In the genomic region with DNA sequence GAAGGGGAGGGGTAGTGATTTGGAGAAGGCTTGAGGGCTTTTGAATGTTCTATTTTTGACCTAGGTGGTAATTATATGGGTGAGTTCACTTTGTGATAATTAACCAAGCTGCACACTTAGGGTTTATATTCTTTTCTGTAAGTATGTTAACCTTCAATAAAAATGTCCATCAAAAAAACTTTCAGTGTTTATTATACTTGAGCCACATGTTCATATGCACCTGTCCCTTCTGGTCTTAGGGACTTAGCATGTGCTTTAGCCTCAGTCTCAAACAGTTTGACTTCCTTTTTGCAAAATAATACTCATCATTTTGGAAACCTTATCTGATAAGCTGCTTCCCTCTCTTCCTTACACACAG, we compare ENCODE assay signal across 16 cellular contexts. TPM values are rescaled to one million over a fixed set of nuclear protein-coding genes. Genes with fewer than 3 reads are reported as not detected.
DNase-seq lines count a peak whose midpoint lies in the region; ATAC-seq, FAIRE-seq and TF ChIP-seq lines count a peak whose summit lies in the region.
"Had no signal": no experiment of that assay in that cellular context is flagged by ENCODE, and none has a peak within 500 bp of the region (broad histone marks: within the 10 kb centered on the region; RNA-seq: fewer than 3 reads in every experiment).

No MANE protein-coding gene starts in this region.

- H3K9me3 ChIP-seq in kidney (ENCODE audit: control insufficient read depth in 1 of 2, low read length in 2 of 2) (no peaks in the 10 kb centered on the region), suprapubic skin (no peaks in the 10 kb centered on the region), endodermal cell (ENCODE audit: control insufficient read depth, low read length) (no peaks in the 10 kb centered on the region)

- no peak for TF ChIP-seq POLR2A in suprapubic skin (IDR thresholded peaks at IDR 0.05)

- DNase-seq in NCI-H69 (lab: John Stamatoyannopoulos, UW) (peak; percentile 83), kidney (no peak), suprapubic skin (ENCODE audit: low spot score in 2 of 2) (no peak), germinal center (ENCODE audit: low spot score) (no peak), amniotic stem cell (lab: John Stamatoyannopoulos, UW) (no peak), endodermal cell (no peak)
- DNase-seq: activated T-cell treated with anti-CD3 and anti-CD28 coated beads, Interleukin-2, amount 50 U/mL, for 4 hours; central memory CD4-positive, alpha-beta T cell; COR-L47; immature natural killer cell; NCI-H2227 treated with DMSO at 0.1 percent for 48 hours; stimulated activated CD4-positive, alpha-beta T cell treated with anti-CD3 and anti-CD28 coated beads, Interleukin-12 subunit alpha, Interleukin-12 subunit beta, amount 100 ng/mL, for 4 hours had no signal

- H3K27ac Mint-ChIP-seq in endodermal cell, result no peak overlapping the region
- H3K27ac Mint-ChIP-seq: immature natural killer cell; natural killer cell treated with Interleukin-12 subunit alpha and Interleukin-12 subunit beta and Interleukin-15 and Interleukin-18, amount 100 ng/mL, for 72 hours; WTC11 had no signal

- no peak overlapping the region for H3K4me3 Mint-ChIP-seq in endodermal cell
- H3K4me3 Mint-ChIP-seq: activated T-cell treated with anti-CD3 and anti-CD28 coated beads, Interleukin-2, amount 50 U/mL, for 4 hours; immature natural killer cell; natural killer cell treated with Interleukin-12 subunit alpha and Interleukin-12 subunit beta and Interleukin-15 and Interleukin-18, amount 100 ng/mL, for 72 hours; WTC11 had no signal

- no peak for TF ChIP-seq EP300 in suprapubic skin (IDR thresholded peaks at IDR 0.05)

- no peaks in the 10 kb centered on the region for H3K27me3 Mint-ChIP-seq in endodermal cell (ENCODE audit: insufficient read depth)
- H3K27me3 Mint-ChIP-seq: natural killer cell treated with Interleukin-12 subunit alpha and Interleukin-12 subunit beta and Interleukin-15 and Interleukin-18, amount 100 ng/mL, for 72 hours had no signal

- no peaks in the 10 kb centered on the region for H3K9me3 Mint-ChIP-seq in endodermal cell
- H3K9me3 Mint-ChIP-seq: immature natural killer cell; natural killer cell treated with Interleukin-12 subunit alpha and Interleukin-12 subunit beta and Interleukin-15 and Interleukin-18, amount 100 ng/mL, for 72 hours; WTC11 had no signal

- H3K9ac ChIP-seq in kidney (ENCODE audit: low read length in 2 of 2) (no peak overlapping the region), endodermal cell (ENCODE audit: extremely low read depth, low read length, poor library complexity, severe bottlenecking) (no peak overlapping the region)

- no peak for TF ChIP-seq CTCF in kidney (IDR thresholded peaks at IDR 0.05; ENCODE audit: borderline replicate concordance, extremely low read depth, insufficient read depth)
- no peak for TF ChIP-seq CTCF in suprapubic skin (IDR thresholded peaks at IDR 0.05)
- TF ChIP-seq CTCF in endodermal cell (conservative IDR thresholded peaks at IDR 0.05), result no peak

- no peaks in the 10 kb centered on the region for H3K27me3 ChIP-seq in suprapubic skin
- no peaks in the 10 kb centered on the region for H3K27me3 ChIP-seq in endodermal cell (ENCODE audit: control insufficient read depth, insufficient read depth, low read length, poor library complexity, severe bottlenecking)

- peak; percentile 20 for ATAC-seq in GM19463 (IDR thresholded peaks at IDR 0.05; ENCODE audit: unreplicated experiment)
- ATAC-seq: activated T-cell treated with anti-CD3 and anti-CD28 coated beads, Interleukin-2, amount 50 U/mL, for 4 hours; HCT116; natural killer cell treated with Interleukin-12 subunit alpha and Interleukin-12 subunit beta and Interleukin-15 and Interleukin-18, amount 100 ng/mL, for 72 hours; WTC11 had no signal

- H3K4me1 ChIP-seq in kidney (ENCODE audit: control insufficient read depth in 1 of 2, insufficient read depth in 1 of 2, low read depth in 1 of 2, low read length in 2 of 2) (peaks cover 33 to 39% of the 10 kb centered on the region in 2 donors), suprapubic skin (peaks cover 39% of the 10 kb centered on the region), endodermal cell (ENCODE audit: control insufficient read depth, insufficient read depth, low read length) (no peaks in the 10 kb centered on the region)

- H3K27ac ChIP-seq in kidney (ENCODE audit: low read depth in 2 of 2, low read length in 2 of 2), result peak overlapping the region; percentile 49 to 87
- H3K27ac ChIP-seq in suprapubic skin, result peak overlapping the region; percentile 32
- no peak overlapping the region for H3K27ac ChIP-seq in endodermal cell (ENCODE audit: low read depth, low read length)

- intact Hi-C loops in kidney (cut with DNase I), result no loop called here

- FAIRE-seq in kidney (lab: Jason Lieb, UNC), result no peak

- no peaks in the 10 kb centered on the region for H3K36me3 Mint-ChIP-seq in endodermal cell (ENCODE audit: low read depth)
- H3K36me3 Mint-ChIP-seq: immature natural killer cell; natural killer cell treated with Interleukin-12 subunit alpha and Interleukin-12 subunit beta and Interleukin-15 and Interleukin-18, amount 100 ng/mL, for 72 hours; WTC11 had no signal

- H3K4me3 ChIP-seq in kidney (ENCODE audit: low read length in 2 of 2) (no peak overlapping the region), suprapubic skin (no peak overlapping the region), endodermal cell (ENCODE audit: low read length) (no peak overlapping the region)

- no peaks in the 10 kb centered on the region for H3K36me3 ChIP-seq in kidney (ENCODE audit: control insufficient read depth in 1 of 2, insufficient read depth in 2 of 2, low read length in 2 of 2)
- H3K36me3 ChIP-seq in suprapubic skin, result no peaks in the 10 kb centered on the region
- no peaks in the 10 kb centered on the region for H3K36me3 ChIP-seq in endodermal cell (ENCODE audit: control insufficient read depth, insufficient read depth, low read length)

- peaks cover 25% of the 10 kb centered on the region for H3K4me1 Mint-ChIP-seq in endodermal cell

RNA-seq across cellular contexts. Expression of a gene that starts 28.4 kb away (rescaled TPM):
- total RNA-seq in kidney (37.5 TPM), suprapubic skin (10 to 100 TPM; 15.3 to 48.5 (median 19.0) TPM), endodermal cell (10 to 100 TPM; 14.8 to 15.2 TPM)
- polyA plus RNA-seq in kidney (ENCODE audit: insufficient read depth, low read depth, low replicate concordance), result 20.3 TPM
- 4.8 TPM for polyA plus RNA-seq in endodermal cell (2013, experiment 1 of 2)
- polyA plus RNA-seq in endodermal cell (2013, experiment 2 of 2), result 5.3 TPM
